22 cellular contexts compared by ENCODE assay signal in the genomic region with DNA sequence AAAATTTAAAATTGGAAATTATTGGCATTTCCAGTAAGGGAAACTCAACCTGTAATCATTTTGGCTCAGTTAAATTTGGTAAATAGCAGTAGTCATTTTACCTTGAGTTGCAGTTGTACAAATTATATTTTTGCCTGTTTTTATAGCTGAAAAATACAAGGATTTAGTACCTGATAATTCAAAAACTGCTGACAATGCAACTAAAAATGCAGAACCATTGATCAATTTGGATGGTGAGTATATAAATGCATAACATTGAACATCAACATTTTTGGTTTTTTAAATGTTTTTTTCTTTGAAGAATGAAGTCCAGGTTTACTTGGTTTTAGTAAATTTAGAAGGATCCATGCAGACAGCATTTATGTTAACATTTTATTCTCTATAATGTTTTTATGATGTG.
"Had no signal": no experiment of that assay in that cellular context is flagged by ENCODE, and none has a peak within 500 bp of the region (broad histone marks: within the 10 kb centered on the region; RNA-seq: fewer than 3 reads in every experiment).

No MANE protein-coding gene starts in this region.

- ATAC-seq: effector memory CD8-positive, alpha-beta T cell; gastroesophageal sphincter; lower lobe of right lung; natural killer cell treated with Interleukin-12 subunit alpha and Interleukin-12 subunit beta and Interleukin-15 and Interleukin-18, amount 100 ng/mL, for 72 hours; psoas muscle; stimulated activated naive B cell treated with anti-CD40 and anti-IgM and Interleukin-4, amounts not matched to agents 10 μg/mL and 1 μg/mL and 100 μg/mL, for 72 hours; stimulated activated naive CD8-positive, alpha-beta T cell treated with anti-CD3 and anti-CD28 coated beads, Interleukin-15, amount 100 ng/mL, for 72 hours; upper lobe of right lung had no signal

- H3K79me2 ChIP-seq: parathyroid adenoma had no signal

- H2AFZ ChIP-seq: neural progenitor cell, parathyroid adenoma had no signal

- H3K9ac ChIP-seq: neural progenitor cell, parathyroid adenoma had no signal

- H3K27me3 ChIP-seq: esophagus squamous epithelium, gastroesophageal sphincter, neural progenitor cell, sigmoid colon, testis, tibial nerve, upper lobe of right lung, vagina had no signal

- DNase-seq: effector memory CD8-positive, alpha-beta T cell; esophagus squamous epithelium; glutamatergic neuron; islet precursor cell; left ventricle myocardium inferior; lower lobe of right lung; midbrain; occipital lobe; psoas muscle; retina; sigmoid colon; stimulated activated CD4-positive, alpha-beta T cell treated with anti-CD3 and anti-CD28 coated beads, Interleukin-4, amount 100 ng/mL, for 1 hour; stimulated activated naive B cell treated with anti-CD40 and anti-IgM and Interleukin-4, amounts not matched to agents 10 μg/mL and 1 μg/mL and 100 μg/mL, for 72 hours; stimulated activated naive CD8-positive, alpha-beta T cell treated with anti-CD3 and anti-CD28 coated beads, Interleukin-15, amount 100 ng/mL, for 72 hours; testis; upper lobe of right lung had no signal

- H3K9me3 ChIP-seq: esophagus squamous epithelium, gastroesophageal sphincter, left ventricle myocardium inferior, lower lobe of right lung, psoas muscle, sigmoid colon, testis, tibial nerve, upper lobe of right lung, vagina had no signal

- H3K4me3 ChIP-seq: esophagus squamous epithelium, gastroesophageal sphincter, left ventricle myocardium inferior, lower lobe of right lung, neural progenitor cell, psoas muscle, sigmoid colon, testis, tibial nerve, upper lobe of right lung, vagina had no signal

- H3K27ac ChIP-seq: esophagus squamous epithelium, lower lobe of right lung, parathyroid adenoma, psoas muscle, sigmoid colon, testis, upper lobe of right lung, vagina had no signal

- H3K4me2 ChIP-seq: neural progenitor cell had no signal

- H3K4me1 ChIP-seq: parathyroid adenoma, psoas muscle, upper lobe of right lung, vagina had no signal
